ENCODE assay signal across 22 cellular contexts in genomic region chr2:98747888-98748287, GRCh38. TPM values are rescaled to one million over a fixed set of nuclear protein-coding genes. Genes with fewer than 3 reads are reported as not detected.
A peak's percentile ranks its signal among the peaks of the same experiment; 100 is the strongest.
DNase-seq lines count a peak whose midpoint lies in the region; ATAC-seq, FAIRE-seq and TF ChIP-seq lines count a peak whose summit lies in the region.
"Had no signal": no experiment of that assay in that cellular context is flagged by ENCODE, and none has a peak within 500 bp of the region (broad histone marks: within the 10 kb centered on the region; RNA-seq: fewer than 3 reads in every experiment).

No MANE protein-coding gene starts in this region.

- in situ Hi-C loops in HepG2 (cut with HindIII; ENCODE audit: extremely low pct_ligation_motif_present, low pct_unique_long_range_greater_than_20kb): no loop called here

- TF ChIP-seq POLR2A in HepG2 (IDR thresholded peaks at IDR 0.05; ENCODE audit: insufficient read depth in 1 of 2, low read depth in 2 of 2, low read length in 2 of 2) (no peak), right lobe of liver (IDR thresholded peaks at IDR 0.05) (no peak)

- peak; percentile 33; the same call in 1 of the 3 replicates for ATAC-seq in HepG2
- no peak for ATAC-seq in right lobe of liver
- ATAC-seq in HG02763 (IDR thresholded peaks at IDR 0.05; ENCODE audit: unreplicated experiment): no peak
- no peak for ATAC-seq in GM18868 (IDR thresholded peaks at IDR 0.05; ENCODE audit: unreplicated experiment)
- ATAC-seq: natural killer cell had no signal

- H3K27me3 Mint-ChIP-seq in activated naive CD8-positive, alpha-beta T cell treated with anti-CD3 and anti-CD28 coated beads for 36 hours: no peaks in the 10 kb centered on the region
- H3K27me3 Mint-ChIP-seq: activated naive CD8-positive, alpha-beta T cell treated with anti-CD3 and anti-CD28 coated beads, Interleukin-2, amount 10 ng/mL, durations not matched to agents 7 days and 5 days had no signal

- CTCF ChIA-PET in HepG2 (lab: Yijun Ruan, JAX; ENCODE audit: low intra/inter-chr PET ratio, low total read pairs): no interaction called here

- H3K4me3 ChIP-seq in HepG2 (replicated peaks in 1 of 3; ENCODE audit: insufficient read depth in 1 of 3, low read depth in 2 of 3, low read length in 3 of 3) (no peak overlapping the region), right lobe of liver (no peak overlapping the region)
- H3K4me3 ChIP-seq: heart left ventricle, vagina had no signal

- no peaks in the 10 kb centered on the region for H3K79me2 ChIP-seq in HepG2 (ENCODE audit: insufficient read depth, low read length)

- H3K4me1 ChIP-seq in HepG2 (ENCODE audit: insufficient read depth, low read length): peaks cover 28% of the 10 kb centered on the region
- no peaks in the 10 kb centered on the region for H3K4me1 ChIP-seq in right lobe of liver

- no peak overlapping the region for H3K4me3 Mint-ChIP-seq in activated naive CD8-positive, alpha-beta T cell treated with anti-CD3 and anti-CD28 coated beads for 36 hours
- H3K4me3 Mint-ChIP-seq: activated naive CD8-positive, alpha-beta T cell treated with anti-CD3 and anti-CD28 coated beads, Interleukin-2, amount 10 ng/mL, durations not matched to agents 7 days and 5 days; activated T-helper 1 cell treated with anti-CD3 and anti-CD28 coated beads, Interleukin-12 subunit alpha, Interleukin-12 subunit beta, Interleukin-2, Interleukin-4 antibody, amounts not matched to agents 30 ng/mL and 10 ng/mL and 1 ng/mL, durations not matched to agents 14 hours and 24 hours and 36 hours; CD4-positive, CD25-positive, alpha-beta regulatory T cell; HFFc6; mesothelial cell of epicardium; natural killer cell had no signal

- H4K20me1 ChIP-seq in HepG2 (ENCODE audit: insufficient read depth, low read length): no peaks in the 10 kb centered on the region

- H3K36me3 ChIP-seq in HepG2 (replicated peaks in 1 of 2; ENCODE audit: control insufficient read depth in 1 of 2, insufficient read depth in 2 of 2, low read length in 2 of 2) (no peaks in the 10 kb centered on the region), right lobe of liver (no peaks in the 10 kb centered on the region), KOPT-K1 (ENCODE audit: insufficient read depth, low read length) (no peaks in the 10 kb centered on the region)
- H3K36me3 ChIP-seq: heart left ventricle, vagina had no signal

- 0 out of 2 replicates have a peak, but pooled peaks cover 6% of the 10 kb centered on the region for H3K9me3 ChIP-seq in HepG2 (ENCODE audit: low read length)
- no peaks in the 10 kb centered on the region for H3K9me3 ChIP-seq in right lobe of liver
- H3K9me3 ChIP-seq in KOPT-K1 (ENCODE audit: insufficient read depth, low read length, poor library complexity, severe bottlenecking): peaks cover 4% of the 10 kb centered on the region
- H3K9me3 ChIP-seq: heart left ventricle, vagina had no signal

- H3K9me3 Mint-ChIP-seq in activated naive CD8-positive, alpha-beta T cell treated with anti-CD3 and anti-CD28 coated beads for 36 hours: peaks cover 3% of the 10 kb centered on the region
- H3K9me3 Mint-ChIP-seq: HFFc6, mesothelial cell of epicardium, natural killer cell had no signal

- H3K36me3 Mint-ChIP-seq in activated naive CD8-positive, alpha-beta T cell treated with anti-CD3 and anti-CD28 coated beads for 36 hours: peaks cover 3% of the 10 kb centered on the region
- H3K36me3 Mint-ChIP-seq: CD4-positive, CD25-positive, alpha-beta regulatory T cell; mesothelial cell of epicardium; natural killer cell had no signal

- intact Hi-C loops in HepG2 (cut with micrococcal nuclease; ENCODE audit: unreplicated experiment) (no loop called here), right lobe of liver (cut with DNase I) (no loop called here)

- FAIRE-seq in HepG2 (lab: Jason Lieb, UNC): no peak

- H3K4me1 Mint-ChIP-seq in activated naive CD8-positive, alpha-beta T cell treated with anti-CD3 and anti-CD28 coated beads for 36 hours: peaks cover 45% of the 10 kb centered on the region

- no peak overlapping the region for H3K9ac ChIP-seq in HepG2 (ENCODE audit: insufficient read depth, low read depth, low read length)

- DNase-seq in HepG2 (ENCODE audit: low spot score) (no peak), right lobe of liver (no peak), substantia nigra (lab: John Stamatoyannopoulos, UW) (peak in 1 of 49 donors; percentile 33)
- no peak for DNase-seq in activated naive CD8-positive, alpha-beta T cell treated with anti-CD3 and anti-CD28 coated beads for 36 hours
- DNase-seq in activated effector memory CD4-positive, alpha-beta T cell treated with anti-CD3 and anti-CD28 coated beads, Interleukin-2, amount 50 U/mL, for 16 hours: no peak
- DNase-seq: activated naive CD8-positive, alpha-beta T cell treated with anti-CD3 and anti-CD28 coated beads, Interleukin-2, amount 10 ng/mL, durations not matched to agents 7 days and 5 days; CD4-positive, CD25-positive, alpha-beta regulatory T cell; cerebellar nuclear complex; heart left ventricle; HFFc6; natural killer cell; NCI-H1105 treated with DMSO at 0.1 percent for 48 hours; NCI-H526; stimulated activated CD8-positive, alpha-beta memory T cell treated with anti-CD3 and anti-CD28 coated beads, Interleukin-4, amount 100 ng/mL, for 48 hours; T1000 had no signal

- TF ChIP-seq CTCF in HepG2 (CRISPR knock-in tag; IDR thresholded peaks at IDR 0.05) (no peak), right lobe of liver (IDR thresholded peaks at IDR 0.05) (no peak)

- BruUV-seq in HepG2 (replicated peaks; lab: Mats Ljungman, UMichigan): no TSS peak

- no peak overlapping the region for H3K27ac ChIP-seq in HepG2 (ENCODE audit: extremely low read length, insufficient read depth, low read length)
- H3K27ac ChIP-seq in right lobe of liver: no peak overlapping the region
- peak overlapping the region; percentile 57 for H3K27ac ChIP-seq in KOPT-K1 (ENCODE audit: low read depth, low read length, poor library complexity, severe bottlenecking)
- peak overlapping the region; percentile 30 for H3K27ac ChIP-seq in substantia nigra (ENCODE audit: low read depth, low read length, poor library complexity, severe bottlenecking)
- H3K27ac ChIP-seq: epithelial cell of prostate, vagina had no signal

- no peak for TF ChIP-seq RAD21 in HepG2 (CRISPR knock-in tag; IDR thresholded peaks at IDR 0.05)

- WGBS in HepG2 (ENCODE audit: low lambda C conversion rate): 64% methylated on average over 8 of the region's 8 CpGs
- WGBS in right lobe of liver (ENCODE audit: insufficient coverage, low coverage, low lambda C conversion rate, missing lambda C conversion rate): 66% methylated on average over 8 of the region's 8 CpGs

- POLR2A ChIA-PET in HepG2 (lab: Yijun Ruan, JAX): no interaction called here

- peak overlapping the region; percentile 34 for H3K27ac Mint-ChIP-seq in activated naive CD8-positive, alpha-beta T cell treated with anti-CD3 and anti-CD28 coated beads for 36 hours
- H3K27ac Mint-ChIP-seq: activated naive CD8-positive, alpha-beta T cell treated with anti-CD3 and anti-CD28 coated beads, Interleukin-2, amount 10 ng/mL, durations not matched to agents 7 days and 5 days; activated T-helper 1 cell treated with anti-CD3 and anti-CD28 coated beads, Interleukin-12 subunit alpha, Interleukin-12 subunit beta, Interleukin-2, Interleukin-4 antibody, amounts not matched to agents 30 ng/mL and 10 ng/mL and 1 ng/mL, durations not matched to agents 14 hours and 24 hours and 36 hours; HFFc6; mesothelial cell of epicardium; natural killer cell had no signal

- TF ChIP-seq EP300 in HepG2 (IDR thresholded peaks at IDR 0.05; ENCODE audit: low read depth in 2 of 2, low read length in 2 of 2) (no peak), HepG2 (CRISPR knock-in tag; IDR thresholded peaks at IDR 0.05; ENCODE audit: borderline replicate concordance) (no peak)

- H3K27me3 ChIP-seq in HepG2 (ENCODE audit: control insufficient read depth in 1 of 2, insufficient read depth in 2 of 2, low read length in 2 of 2): peaks cover 0 to 14% of the 10 kb centered on the region in 2 experiments; a peak in 1 of 5 replicates
- H3K27me3 ChIP-seq in right lobe of liver: no peaks in the 10 kb centered on the region
- H3K27me3 ChIP-seq: heart left ventricle, vagina had no signal

- H3K4me2 ChIP-seq in HepG2 (ENCODE audit: low read depth, low read length): no peak overlapping the region

- no peak overlapping the region for H2AFZ ChIP-seq in HepG2 (ENCODE audit: low read length)

TF ChIP-seq in HepG2, 621 proteins besides CTCF, POLR2A, EP300 and RAD21 (continues in another document):
- TF ChIP-seq SMARCC2 (IDR thresholded peaks at IDR 0.05): no peak

RNA-seq across cellular contexts. Expression of gene MGAT4A, which starts 17.0 kb away (rescaled TPM):
- 90.9 and 97.6 TPM in 2 replicates for total RNA-seq in HepG2 (2016; rRNA removed; fragmentation: Illumina TruSeq; extraction: Trizol)
- total RNA-seq in HepG2 (2016; cell fraction: cytosol; rRNA removed; fragmentation: Illumina TruSeq; extraction: Trizol; ENCODE audit: low read depth): 50.4 and 51.6 TPM in 2 replicates
- 92.4 and 95.8 TPM in 2 replicates for total RNA-seq in HepG2 (2016; cell fraction: insoluble cytoplasmic fraction; rRNA removed; fragmentation: Illumina TruSeq; extraction: Trizol)
- 77.5 and 91.0 TPM in 2 replicates for total RNA-seq in HepG2 (2016; cell fraction: membrane; rRNA removed; fragmentation: Illumina TruSeq; extraction: Trizol)
- total RNA-seq in HepG2 (2016; cell fraction: nucleus; rRNA removed; fragmentation: Illumina TruSeq; extraction: Trizol): 116 and 118 TPM in 2 replicates
- 38.4 and 47.2 TPM in 2 replicates for polyA plus RNA-seq in HepG2 (2011; rRNA removed)
- 18.0 and 30.5 TPM in 2 replicates for polyA plus RNA-seq in HepG2 (2011; cell fraction: cytosol; rRNA removed)
- polyA plus RNA-seq in HepG2 (2011; cell fraction: nucleus; rRNA removed): 26.7 and 31.3 TPM in 2 replicates
- polyA plus RNA-seq in HepG2 (2012): 57.2 and 70.3 TPM in 2 replicates
- polyA plus RNA-seq in HepG2 (2016; cell fraction: cytosol; fragmentation: Illumina TruSeq; extraction: Trizol; ENCODE audit: low read depth): 40.5 and 43.0 TPM in 2 replicates
- 43.1 and 44.6 TPM in 2 replicates for polyA plus RNA-seq in HepG2 (2016; cell fraction: insoluble cytoplasmic fraction; fragmentation: Illumina TruSeq; extraction: Trizol; ENCODE audit: low read depth)
- 40.4 and 43.5 TPM in 2 replicates for polyA plus RNA-seq in HepG2 (2016; cell fraction: membrane; fragmentation: Illumina TruSeq; extraction: Trizol; ENCODE audit: low read depth)
- 58.4 and 61.2 TPM in 2 replicates for polyA plus RNA-seq in HepG2 (2016; cell fraction: nucleus; fragmentation: Illumina TruSeq; extraction: Trizol; ENCODE audit: insufficient read depth, low read depth)
- polyA minus RNA-seq in HepG2 (2011; rRNA and poly(A)+ RNA removed; ENCODE audit: low replicate concordance): 0.05 and 64.4 TPM in 2 replicates
- polyA minus RNA-seq in HepG2 (2011; cell fraction: cytosol; rRNA and poly(A)+ RNA removed): 52.3 and 65.5 TPM in 2 replicates
- 154 and 209 TPM in 2 replicates for polyA minus RNA-seq in HepG2 (2011; cell fraction: nucleus; rRNA and poly(A)+ RNA removed)
- total RNA-seq in right lobe of liver: 10 to 100 TPM in 5 of 6 experiments, 1 to 10 TPM in 1; 7.8 to 16.0 (median 11.7) TPM
- 10 to 100 TPM; 45.1 to 49.3 TPM for total RNA-seq in activated naive CD8-positive, alpha-beta T cell treated with anti-CD3 and anti-CD28 coated beads for 36 hours

Comparison
In these comparisons a context has a peak if more than half of its experiments do, and no peak if none do; other contexts are left out.
1. H3K27ac ChIP-seq: peak in KOPT-K1 (single experiment) and substantia nigra (single experiment); none in HepG2 (single experiment) and right lobe of liver (0 of 3).